ENCODE assay signal across 24 cellular contexts in the genomic region with DNA sequence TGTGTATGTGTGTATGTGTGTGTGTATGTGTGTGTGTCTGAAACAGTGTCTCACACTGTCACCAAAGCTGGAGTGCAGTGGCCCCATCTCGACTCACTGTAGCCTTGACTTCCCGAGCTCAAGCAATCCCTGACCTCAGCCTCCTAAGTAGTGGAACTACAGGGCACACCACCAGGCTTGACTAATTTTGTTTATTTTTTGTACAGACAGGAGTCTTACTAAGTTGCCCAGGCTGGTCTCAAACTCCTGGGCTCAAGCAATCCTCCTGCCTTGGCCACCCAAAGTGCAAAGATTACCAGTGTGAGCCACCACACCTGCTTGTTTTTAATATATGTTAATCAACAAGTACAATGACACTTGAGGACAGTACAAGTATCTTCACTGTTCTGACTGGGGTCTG.
"Had no signal": no experiment of that assay in that cellular context is flagged by ENCODE, and none has a peak within 500 bp of the region (broad histone marks: within the 10 kb centered on the region; RNA-seq: fewer than 3 reads in every experiment).

No MANE protein-coding gene starts in this region.

- H3K27ac Mint-ChIP-seq: activated naive CD4-positive, alpha-beta T cell treated with anti-CD3 and anti-CD28 coated beads, Interleukin-2, amount 50 U/mL, for 72 hours; effector memory CD8-positive, alpha-beta T cell; stimulated activated naive B cell treated with anti-CD40 and anti-IgM and Interleukin-4, amounts not matched to agents 10 μg/mL and 1 μg/mL and 100 μg/mL, for 72 hours had no signal

- FAIRE-seq: colon, endothelial cell of umbilical vein, islet of Langerhans, TTC549 had no signal

- H3K4me1 Mint-ChIP-seq: stimulated activated naive B cell treated with anti-CD40 and anti-IgM and Interleukin-4, amounts not matched to agents 10 μg/mL and 1 μg/mL and 100 μg/mL, for 72 hours had no signal

- H3K36me3 Mint-ChIP-seq: activated naive CD4-positive, alpha-beta T cell treated with anti-CD3 and anti-CD28 coated beads, Interleukin-2, amount 50 U/mL, for 72 hours; stimulated activated naive B cell treated with anti-CD40 and anti-IgM and Interleukin-4, amounts not matched to agents 10 μg/mL and 1 μg/mL and 100 μg/mL, for 72 hours had no signal

- H3K4me3 Mint-ChIP-seq: effector memory CD8-positive, alpha-beta T cell; stimulated activated naive B cell treated with anti-CD40 and anti-IgM and Interleukin-4, amounts not matched to agents 10 μg/mL and 1 μg/mL and 100 μg/mL, for 72 hours had no signal

- ATAC-seq: activated naive CD4-positive, alpha-beta T cell treated with anti-CD3 and anti-CD28 coated beads, Interleukin-2, amount 50 U/mL, for 72 hours; effector memory CD8-positive, alpha-beta T cell; gastroesophageal sphincter; sciatic nerve; stimulated activated naive B cell treated with anti-CD40 and anti-IgM and Interleukin-4, amounts not matched to agents 10 μg/mL and 1 μg/mL and 100 μg/mL, for 72 hours had no signal

- DNase-seq: activated CD4-positive, alpha-beta T cell treated with anti-CD3 and anti-CD28 coated beads for 1 hour; activated CD4-positive, alpha-beta T cell treated with anti-CD3 and anti-CD28 coated beads, Interleukin-2, amount 50 U/mL, for 1 hour; activated T-cell treated with anti-CD3 and anti-CD28 coated beads, Interleukin-2, amount 50 U/mL, for 1 hour; aorta; brain microvascular endothelial cell; central memory CD4-positive, alpha-beta T cell; effector memory CD8-positive, alpha-beta T cell; esophagus squamous epithelium; left colon; mesenchymal stem cell; mucosa of descending colon; occipital lobe; stimulated activated CD4-positive, alpha-beta T cell treated with anti-CD3 and anti-CD28 coated beads, Interleukin-15, amount 100 ng/mL, for 24 hours; stimulated activated naive B cell treated with anti-CD40 and anti-IgM and Interleukin-4, amounts not matched to agents 10 μg/mL and 1 μg/mL and 100 μg/mL, for 72 hours; T-helper 1 cell; WERI-Rb-1 had no signal

- H3K27ac ChIP-seq: brain microvascular endothelial cell, WERI-Rb-1 had no signal

- H3K27me3 Mint-ChIP-seq: effector memory CD8-positive, alpha-beta T cell; stimulated activated naive B cell treated with anti-CD40 and anti-IgM and Interleukin-4, amounts not matched to agents 10 μg/mL and 1 μg/mL and 100 μg/mL, for 72 hours had no signal

- H3K4me2 ChIP-seq: smooth muscle cell had no signal

- H3K36me3 ChIP-seq: esophagus squamous epithelium, gastroesophageal sphincter, WERI-Rb-1 had no signal

- H3K27me3 ChIP-seq: brain microvascular endothelial cell, esophagus squamous epithelium, gastroesophageal sphincter had no signal

- H3K9me3 Mint-ChIP-seq: activated naive CD4-positive, alpha-beta T cell treated with anti-CD3 and anti-CD28 coated beads, Interleukin-2, amount 50 U/mL, for 72 hours had no signal

- H3K4me3 ChIP-seq: esophagus squamous epithelium, gastroesophageal sphincter, mucosa of descending colon, smooth muscle cell had no signal

- H3K9me3 ChIP-seq: esophagus squamous epithelium, gastroesophageal sphincter, mucosa of descending colon had no signal
